ENCODE assay signal across 18 cellular contexts in genomic region chr1:83109692-83110091, GRCh38.
DNase-seq lines count a peak whose midpoint lies in the region; ATAC-seq and TF ChIP-seq lines count a peak whose summit lies in the region.
"Had no signal": no experiment of that assay in that cellular context is flagged by ENCODE, and none has a peak within 500 bp of the region (broad histone marks: within the 10 kb centered on the region; RNA-seq: fewer than 3 reads in every experiment).

No MANE protein-coding gene starts in this region.

- H3K9me3 Mint-ChIP-seq in activated T-helper 17 cell treated with anti-CD3 and anti-CD28 coated beads, Interleukin-2, amount 50 U/mL, for 72 hours: peaks cover 6% of the 10 kb centered on the region
- H3K9me3 Mint-ChIP-seq: CD8-positive, alpha-beta T cell; H9 had no signal

- H3K27me3 Mint-ChIP-seq in activated T-helper 17 cell treated with anti-CD3 and anti-CD28 coated beads, Interleukin-2, amount 50 U/mL, for 72 hours: no peaks in the 10 kb centered on the region
- H3K27me3 Mint-ChIP-seq: B cell had no signal

- no peaks in the 10 kb centered on the region for H3K36me3 Mint-ChIP-seq in activated T-helper 17 cell treated with anti-CD3 and anti-CD28 coated beads, Interleukin-2, amount 50 U/mL, for 72 hours (ENCODE audit: low read depth)
- H3K36me3 Mint-ChIP-seq: CD8-positive, alpha-beta T cell had no signal

- DNase-seq in GM12865 (ENCODE audit: low read depth) (peak; percentile 13), NCI-H1105 (lab: John Stamatoyannopoulos, UW) (no peak)
- DNase-seq: CD8-positive, alpha-beta T cell; DMS 273 treated with DMSO at 0.1 percent for 48 hours; DMS53; DND-41; EL; H9; IMR-90 had no signal

- no peak overlapping the region for H3K4me3 Mint-ChIP-seq in activated T-helper 17 cell treated with anti-CD3 and anti-CD28 coated beads, Interleukin-2, amount 50 U/mL, for 72 hours
- H3K4me3 Mint-ChIP-seq: B cell; CD8-positive, alpha-beta T cell; H9 had no signal

- no peak for TF ChIP-seq CTCF in GM12865 (IDR thresholded peaks at IDR 0.05; ENCODE audit: insufficient read depth, low read depth, low read length, missing control alignments)

- no peak overlapping the region for H3K27ac Mint-ChIP-seq in activated T-helper 17 cell treated with anti-CD3 and anti-CD28 coated beads, Interleukin-2, amount 50 U/mL, for 72 hours
- H3K27ac Mint-ChIP-seq: B cell; CD8-positive, alpha-beta T cell had no signal

- ATAC-seq in GM18868 (IDR thresholded peaks at IDR 0.05; ENCODE audit: unreplicated experiment) (peak; percentile 75), HG03565 (IDR thresholded peaks at IDR 0.05; ENCODE audit: unreplicated experiment) (peak; percentile 60), HG03354 (IDR thresholded peaks at IDR 0.05; ENCODE audit: poor library complexity, severe bottlenecking, unreplicated experiment) (no peak), GM18519 (IDR thresholded peaks at IDR 0.05; ENCODE audit: low FRiP score, unreplicated experiment) (no peak), GM21529 (IDR thresholded peaks at IDR 0.05; ENCODE audit: unreplicated experiment) (no peak)
- peak; percentile 70 for ATAC-seq in activated T-helper 17 cell treated with anti-CD3 and anti-CD28 coated beads, Interleukin-2, amount 50 U/mL, for 72 hours (replicated peaks)
- ATAC-seq: CD8-positive, alpha-beta T cell; K562 had no signal

- no peak overlapping the region for H3K4me3 ChIP-seq in GM12865 (ENCODE audit: low read depth, low read length)
- H3K4me3 ChIP-seq: BLaER1 treated with 17β-estradiol and CSF1 and Interleukin-3, amounts not matched to agents 10 nM and 100 nM; K562 had no signal

- H3K4me1 Mint-ChIP-seq in activated T-helper 17 cell treated with anti-CD3 and anti-CD28 coated beads, Interleukin-2, amount 50 U/mL, for 72 hours: no peaks in the 10 kb centered on the region
- H3K4me1 Mint-ChIP-seq: B cell had no signal

Comparison
In these comparisons a context has a peak if more than half of its experiments do, and no peak if none do; other contexts are left out.
1. ATAC-seq: peak in GM18868 (single experiment), HG03565 (single experiment) and activated T-helper 17 cell treated with anti-CD3 and anti-CD28 coated beads, Interleukin-2, amount 50 U/mL, for 72 hours (single experiment); none in HG03354 (single experiment), GM18519 (single experiment) and GM21529 (single experiment).